ENCODE assay signal across 29 cellular contexts in genomic region chr9:6109986-6110385, GRCh38.
DNase-seq lines count a peak whose midpoint lies in the region; ATAC-seq, FAIRE-seq and TF ChIP-seq lines count a peak whose summit lies in the region.
"Had no signal": no experiment of that assay in that cellular context is flagged by ENCODE, and none has a peak within 500 bp of the region (broad histone marks: within the 10 kb centered on the region; RNA-seq: fewer than 3 reads in every experiment).

No MANE protein-coding gene starts in this region.

- H2AFZ ChIP-seq in endothelial cell of umbilical vein (ENCODE audit: low read depth, low read length) = peak overlapping the region; percentile 18

- no peak for FAIRE-seq in endothelial cell of umbilical vein (lab: Jason Lieb, UNC)
- no peak for FAIRE-seq in HTR-8/SVneo (lab: Jason Lieb, UNC)
- FAIRE-seq: G401.6, islet of Langerhans, TTC549, urothelium cell line had no signal

- H3K4me1 Mint-ChIP-seq in CD8-positive, alpha-beta T cell (ENCODE audit: low read depth) = peaks cover 18% of the 10 kb centered on the region
- H3K4me1 Mint-ChIP-seq in naive thymus-derived CD4-positive, alpha-beta T cell = peaks cover 0 to 41% (median 27%) of the 10 kb centered on the region in 7 donors

- H3K4me3 ChIP-seq in CD8-positive, alpha-beta T cell (ENCODE audit: low read depth, low read length) = no peak overlapping the region
- no peak overlapping the region for H3K4me3 ChIP-seq in Jurkat, Clone E6-1 (ENCODE audit: low read length)
- no peak overlapping the region for H3K4me3 ChIP-seq in endothelial cell of umbilical vein (replicated peaks in 1 of 3; ENCODE audit: insufficient read depth in 1 of 3, low read depth in 1 of 3, low read length in 3 of 3)
- H3K4me3 ChIP-seq in naive thymus-derived CD4-positive, alpha-beta T cell (ENCODE audit: low read length) = no peak overlapping the region
- H3K4me3 ChIP-seq in colonic mucosa = no peak overlapping the region
- H3K4me3 ChIP-seq: BLaER1 treated with 17β-estradiol and CSF1 and Interleukin-3, amounts not matched to agents 10 nM and 100 nM; left ventricle myocardium inferior; prostate gland; right lobe of liver had no signal

- TF ChIP-seq POLR2A in endothelial cell of umbilical vein (IDR thresholded peaks at IDR 0.05; ENCODE audit: low read depth, low read length) = no peak

- no peaks in the 10 kb centered on the region for H3K27me3 ChIP-seq in CD8-positive, alpha-beta T cell (ENCODE audit: insufficient read depth, low read length)
- H3K27me3 ChIP-seq in endothelial cell of umbilical vein (ENCODE audit: control insufficient read depth in 2 of 2, insufficient read depth in 2 of 2, low read length in 2 of 2) = no peaks in the 10 kb centered on the region
- no peaks in the 10 kb centered on the region for H3K27me3 ChIP-seq in naive thymus-derived CD4-positive, alpha-beta T cell (ENCODE audit: control insufficient read depth in 2 of 2, insufficient read depth in 2 of 2, low read length in 2 of 2)
- H3K27me3 ChIP-seq in colonic mucosa = no peaks in the 10 kb centered on the region
- H3K27me3 ChIP-seq: BLaER1 treated with 17β-estradiol and CSF1 and Interleukin-3, amounts not matched to agents 10 nM and 100 nM; right lobe of liver had no signal

- no peaks in the 10 kb centered on the region for H3K27me3 Mint-ChIP-seq in CD8-positive, alpha-beta T cell (ENCODE audit: low read depth)
- no peaks in the 10 kb centered on the region for H3K27me3 Mint-ChIP-seq in naive thymus-derived CD4-positive, alpha-beta T cell
- H3K27me3 Mint-ChIP-seq: activated CD4-positive, alpha-beta memory T cell treated with anti-CD3 and anti-CD28 coated beads for 36 hours; brain; IgD-negative memory B cell; stimulated activated naive CD8-positive, alpha-beta T cell treated with anti-CD3 and anti-CD28 coated beads, Interleukin-15, amount 100 ng/mL, for 72 hours had no signal

- H3K4me2 ChIP-seq in endothelial cell of umbilical vein (ENCODE audit: insufficient read depth, low read length) = no peak overlapping the region
- H3K4me2 ChIP-seq: BLaER1 treated with 17β-estradiol and CSF1 and Interleukin-3, amounts not matched to agents 10 nM and 100 nM had no signal

- no peak overlapping the region for H3K27ac ChIP-seq in CD8-positive, alpha-beta T cell (ENCODE audit: low read depth, low read length)
- H3K27ac ChIP-seq in endothelial cell of umbilical vein (ENCODE audit: insufficient read depth, low read depth, low read length) = no peak overlapping the region
- H3K27ac ChIP-seq in naive thymus-derived CD4-positive, alpha-beta T cell (ENCODE audit: low read depth, low read length) = no peak overlapping the region
- H3K27ac ChIP-seq in colonic mucosa = no peak overlapping the region
- H3K27ac ChIP-seq: BLaER1 treated with 17β-estradiol and CSF1 and Interleukin-3, amounts not matched to agents 10 nM and 100 nM; left ventricle myocardium inferior; prostate gland; right lobe of liver had no signal

- TF ChIP-seq CTCF in CD8-positive, alpha-beta T cell (IDR thresholded peaks at IDR 0.05) = no peak
- TF ChIP-seq CTCF in endothelial cell of umbilical vein (IDR thresholded peaks at IDR 0.05; ENCODE audit: extremely low read depth in 1 of 2, insufficient read depth in 1 of 2, low read depth in 1 of 2, low read length in 2 of 2) (no peak), colonic mucosa (IDR thresholded peaks at IDR 0.05) (no peak)

- POLR2A ChIA-PET in CD8-positive, alpha-beta T cell (lab: Charles Lee) = no interaction called here
- POLR2A ChIA-PET in endothelial cell of umbilical vein (lab: Charles Lee) = no interaction called here
- POLR2A ChIA-PET in naive thymus-derived CD4-positive, alpha-beta T cell (lab: Charles Lee) = no interaction called here

- no peaks in the 10 kb centered on the region for H3K36me3 Mint-ChIP-seq in CD8-positive, alpha-beta T cell
- H3K36me3 Mint-ChIP-seq in naive thymus-derived CD4-positive, alpha-beta T cell = no peaks in the 10 kb centered on the region
- H3K36me3 Mint-ChIP-seq: activated CD4-positive, alpha-beta memory T cell treated with anti-CD3 and anti-CD28 coated beads for 36 hours; brain; IgD-negative memory B cell had no signal

- no peaks in the 10 kb centered on the region for H3K36me3 ChIP-seq in CD8-positive, alpha-beta T cell (ENCODE audit: insufficient read depth, low read length)
- H3K36me3 ChIP-seq in endothelial cell of umbilical vein (ENCODE audit: control insufficient read depth in 2 of 2, extremely low read depth in 1 of 2, insufficient read depth in 2 of 2, low read length in 2 of 2) (no peaks in the 10 kb centered on the region), colonic mucosa (no peaks in the 10 kb centered on the region)
- H3K36me3 ChIP-seq in naive thymus-derived CD4-positive, alpha-beta T cell (ENCODE audit: control insufficient read depth in 2 of 3, insufficient read depth in 3 of 3, low read length in 3 of 3) = no peaks in the 10 kb centered on the region
- H3K36me3 ChIP-seq: BLaER1 treated with 17β-estradiol and CSF1 and Interleukin-3, amounts not matched to agents 10 nM and 100 nM; left ventricle myocardium inferior; prostate gland; right lobe of liver had no signal

- CTCF ChIA-PET in CD8-positive, alpha-beta T cell (lab: Charles Lee) = no interaction called here
- CTCF ChIA-PET in endothelial cell of umbilical vein (lab: Charles Lee) = no interaction called here
- CTCF ChIA-PET in naive thymus-derived CD4-positive, alpha-beta T cell (lab: Charles Lee) = no interaction called here

- no peaks in the 10 kb centered on the region for H3K9me3 ChIP-seq in CD8-positive, alpha-beta T cell (ENCODE audit: low read length)
- H3K9me3 ChIP-seq in endothelial cell of umbilical vein (replicated peaks; ENCODE audit: control insufficient read depth, insufficient read depth, low read length) (no peaks in the 10 kb centered on the region), colonic mucosa (no peaks in the 10 kb centered on the region)
- H3K9me3 ChIP-seq in naive thymus-derived CD4-positive, alpha-beta T cell (ENCODE audit: control insufficient read depth in 2 of 3, low read length in 3 of 3) = no peaks in the 10 kb centered on the region
- H3K9me3 ChIP-seq: left ventricle myocardium inferior, prostate gland, right lobe of liver had no signal

- no peaks in the 10 kb centered on the region for H3K79me2 ChIP-seq in endothelial cell of umbilical vein (ENCODE audit: control insufficient read depth, insufficient read depth, low read length)

- DNase-seq in CD8-positive, alpha-beta T cell = no peak
- peak; percentile 31 for DNase-seq in Jurkat, Clone E6-1 (ENCODE audit: low read depth, low spot score)
- DNase-seq in endothelial cell of umbilical vein (ENCODE audit: low read depth, low spot score) (no peak), colonic mucosa (no peak), HTR-8/SVneo (ENCODE audit: insufficient read length, low spot score) (no peak)
- DNase-seq in naive thymus-derived CD4-positive, alpha-beta T cell = no peak
- DNase-seq: activated CD4-positive, alpha-beta memory T cell treated with anti-CD3 and anti-CD28 coated beads for 36 hours; activated naive CD4-positive, alpha-beta T cell treated with anti-CD3 and anti-CD28 coated beads for 36 hours; amniotic stem cell; DMS53; left ventricle myocardium inferior; NCI-H1092 treated with DMSO at 0.1 percent for 48 hours; NCI-H187; NCI-H524; NK-92 treated with Interleukin-12 subunit alpha and Interleukin-12 subunit beta, amount 100 ng/mL, for 24 hours; right lobe of liver; stimulated activated CD4-positive, alpha-beta T cell treated with anti-CD3 and anti-CD28 coated beads, Interleukin-12 subunit alpha, Interleukin-12 subunit beta, amount 100 ng/mL, for 4 hours; stimulated activated CD4-positive, alpha-beta T cell treated with anti-CD3 and anti-CD28 coated beads, Interleukin-2, amount 100 ng/mL, for 48 hours; stimulated activated naive CD8-positive, alpha-beta T cell treated with anti-CD3 and anti-CD28 coated beads, Interleukin-15, amount 100 ng/mL, for 72 hours had no signal

- H3K9me1 ChIP-seq in endothelial cell of umbilical vein (replicated peaks; ENCODE audit: control insufficient read depth, extremely low read depth, insufficient read depth, low read length) = no peaks in the 10 kb centered on the region

- H3K9ac ChIP-seq in endothelial cell of umbilical vein (replicated peaks; ENCODE audit: extremely low read depth, insufficient read depth, low read length) (no peak overlapping the region), colonic mucosa (ENCODE audit: low read depth in 2 of 2, low read length in 2 of 2) (no peak overlapping the region)
- H3K9ac ChIP-seq: BLaER1 treated with 17β-estradiol and CSF1 and Interleukin-3, amounts not matched to agents 10 nM and 100 nM had no signal

- H3K4me1 ChIP-seq in CD8-positive, alpha-beta T cell (ENCODE audit: insufficient read depth, low read length) = peaks cover 14% of the 10 kb centered on the region
- H3K4me1 ChIP-seq in endothelial cell of umbilical vein (ENCODE audit: control insufficient read depth, extremely low read depth, insufficient read depth, low read length) = peaks cover 3% of the 10 kb centered on the region
- H3K4me1 ChIP-seq in naive thymus-derived CD4-positive, alpha-beta T cell (ENCODE audit: control insufficient read depth in 2 of 2, insufficient read depth in 2 of 2, low read length in 2 of 2) = peaks cover 0 to 5% of the 10 kb centered on the region in 2 donors
- no peaks in the 10 kb centered on the region for H3K4me1 ChIP-seq in colonic mucosa
- H3K4me1 ChIP-seq: prostate gland, right lobe of liver had no signal

- no peaks in the 10 kb centered on the region for H3K9me3 Mint-ChIP-seq in CD8-positive, alpha-beta T cell
- H3K9me3 Mint-ChIP-seq in naive thymus-derived CD4-positive, alpha-beta T cell = peaks cover 0 to 2% (median 0%) of the 10 kb centered on the region in 11 donors
- H3K9me3 Mint-ChIP-seq: activated CD4-positive, alpha-beta memory T cell treated with anti-CD3 and anti-CD28 coated beads for 36 hours; activated naive CD4-positive, alpha-beta T cell treated with anti-CD3 and anti-CD28 coated beads for 36 hours; IgD-negative memory B cell; stimulated activated naive CD8-positive, alpha-beta T cell treated with anti-CD3 and anti-CD28 coated beads, Interleukin-15, amount 100 ng/mL, for 72 hours; T-helper 1 cell treated with Interleukin-12 subunit alpha and Interleukin-12 subunit beta and Interleukin-4 antibody, amounts not matched to agents 30 μg/mL and 1 μg/mL, for 36 hours had no signal

- peak overlapping the region; percentile 7 for H3K27ac Mint-ChIP-seq in CD8-positive, alpha-beta T cell
- H3K27ac Mint-ChIP-seq in naive thymus-derived CD4-positive, alpha-beta T cell = peak overlapping the region in 5 of 9 donors; percentile 2 to 90 (median 43)
- H3K27ac Mint-ChIP-seq: activated CD4-positive, alpha-beta memory T cell treated with anti-CD3 and anti-CD28 coated beads for 36 hours; activated naive CD4-positive, alpha-beta T cell treated with anti-CD3 and anti-CD28 coated beads for 36 hours; brain; IgD-negative memory B cell; stimulated activated naive CD8-positive, alpha-beta T cell treated with anti-CD3 and anti-CD28 coated beads, Interleukin-15, amount 100 ng/mL, for 72 hours; T-helper 1 cell treated with Interleukin-12 subunit alpha and Interleukin-12 subunit beta and Interleukin-4 antibody, amounts not matched to agents 30 μg/mL and 1 μg/mL, for 36 hours had no signal

- ATAC-seq in CD8-positive, alpha-beta T cell = no peak
- ATAC-seq in naive thymus-derived CD4-positive, alpha-beta T cell = no peak
- ATAC-seq in GM21390 (IDR thresholded peaks at IDR 0.05; ENCODE audit: unreplicated experiment) = no peak
- ATAC-seq: right lobe of liver; stimulated activated naive CD8-positive, alpha-beta T cell treated with anti-CD3 and anti-CD28 coated beads, Interleukin-15, amount 100 ng/mL, for 72 hours had no signal

- intact Hi-C loops in CD8-positive, alpha-beta T cell (cut with DNase I, micrococcal nuclease) = loop anchor here in 1 of 2 experiments (10.0 kb wide), 1 partner anchor 985 kb away; no protein-coding TSS in a partner anchor
- intact Hi-C loops in endothelial cell of umbilical vein (cut with micrococcal nuclease) = no loop called here
- intact Hi-C loops in naive thymus-derived CD4-positive, alpha-beta T cell (cut with micrococcal nuclease) = loop anchor here in 1 of 2 donors (10.0 kb wide), 1 partner anchor 45 kb away; no protein-coding TSS in a partner anchor
- intact Hi-C loops in colonic mucosa (cut with DNase I) = no loop called here

- no TSS peak for BruUV-seq in endothelial cell of umbilical vein (replicated peaks; lab: Mats Ljungman, UMichigan)

- H4K20me1 ChIP-seq in endothelial cell of umbilical vein (replicated peaks; ENCODE audit: control insufficient read depth, extremely low read depth, insufficient read depth, low read length) = no peaks in the 10 kb centered on the region
- H4K20me1 ChIP-seq: BLaER1 treated with 17β-estradiol and CSF1 and Interleukin-3, amounts not matched to agents 10 nM and 100 nM had no signal

- no peak overlapping the region for H3K4me3 Mint-ChIP-seq in CD8-positive, alpha-beta T cell
- H3K4me3 Mint-ChIP-seq in naive thymus-derived CD4-positive, alpha-beta T cell = peak overlapping the region in 1 of 10 donors; percentile 30
- H3K4me3 Mint-ChIP-seq: activated CD4-positive, alpha-beta memory T cell treated with anti-CD3 and anti-CD28 coated beads for 36 hours; activated naive CD4-positive, alpha-beta T cell treated with anti-CD3 and anti-CD28 coated beads for 36 hours; brain; IgD-negative memory B cell; stimulated activated naive CD8-positive, alpha-beta T cell treated with anti-CD3 and anti-CD28 coated beads, Interleukin-15, amount 100 ng/mL, for 72 hours; T-helper 1 cell treated with Interleukin-12 subunit alpha and Interleukin-12 subunit beta and Interleukin-4 antibody, amounts not matched to agents 30 μg/mL and 1 μg/mL, for 36 hours had no signal

- dilution Hi-C loops in endothelial cell of umbilical vein (cut with MboI; ENCODE audit: extremely low pct_ligation_motif_present, low sequenced_read_pairs) = no loop called here
